ENCODE assay signal across 21 cellular contexts in the genomic region with DNA sequence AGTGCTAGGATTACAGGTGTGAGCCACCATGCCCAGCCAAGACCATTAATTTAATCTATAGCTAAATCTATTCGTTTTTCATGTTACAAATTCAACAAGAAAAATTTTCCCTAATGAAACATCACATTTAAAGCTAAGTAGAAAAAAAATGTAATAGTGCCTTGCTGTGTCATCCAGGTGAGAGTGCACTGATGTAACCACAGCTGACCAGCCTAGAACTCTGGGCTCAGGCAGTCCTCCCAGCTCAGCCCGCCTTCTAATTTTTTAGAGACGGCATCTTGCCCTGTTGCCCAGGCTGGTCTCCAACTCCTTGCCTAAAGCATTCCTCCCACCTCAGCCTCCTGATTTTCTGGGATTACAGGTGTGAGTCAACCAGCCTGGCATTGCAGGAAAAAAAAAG.
DNase-seq lines count a peak whose midpoint lies in the region; ATAC-seq and TF ChIP-seq lines count a peak whose summit lies in the region.
"Had no signal": no experiment of that assay in that cellular context is flagged by ENCODE, and none has a peak within 500 bp of the region (broad histone marks: within the 10 kb centered on the region; RNA-seq: fewer than 3 reads in every experiment).

No MANE protein-coding gene starts in this region.

- 0 out of 2 replicates have a peak overlapping the region, but pooled peaks have one; percentile 26 for H2AFZ ChIP-seq in PC-9
- H2AFZ ChIP-seq: neural progenitor cell had no signal

- peak overlapping the region; percentile 88 for H3K27ac ChIP-seq in PC-9
- H3K27ac ChIP-seq: ascending aorta; BLaER1 treated with 17β-estradiol and CSF1 and Interleukin-3, amounts not matched to agents 10 nM and 100 nM; HL-60; left ventricle myocardium inferior; neural progenitor cell had no signal

- CTCF ChIA-PET in activated naive CD4-positive, alpha-beta T cell treated with anti-CD3 and anti-CD28 coated beads, Interleukin-2, amount 10 ng/mL, durations not matched to agents 7 days and 5 days (lab: Charles Lee): interaction anchor here (1.0 kb wide), 1 partner anchor 9 kb away, joined by 3 read pairs; no protein-coding TSS in a partner anchor
- CTCF ChIA-PET in PC-9 (lab: Charles Lee): no interaction called here

- no peak for TF ChIP-seq CTCF in PC-9 (conservative IDR thresholded peaks at IDR 0.05)

- H3K4me1 Mint-ChIP-seq in activated naive CD4-positive, alpha-beta T cell treated with anti-CD3 and anti-CD28 coated beads, Interleukin-2, amount 10 ng/mL, durations not matched to agents 7 days and 5 days: peaks cover 49% of the 10 kb centered on the region
- peaks cover 40% of the 10 kb centered on the region for H3K4me1 Mint-ChIP-seq in activated naive CD8-positive, alpha-beta T cell treated with anti-CD3 and anti-CD28 coated beads for 36 hours
- H3K4me1 Mint-ChIP-seq in stimulated activated naive CD8-positive, alpha-beta T cell treated with anti-CD3 and anti-CD28 coated beads, Interleukin-15, amount 100 ng/mL, for 72 hours: peaks cover 50% of the 10 kb centered on the region

- intact Hi-C loops in PC-9 (cut with micrococcal nuclease; ENCODE audit: unreplicated experiment): loop anchor here (2.0 kb wide), 1 partner anchor 15 kb away; no protein-coding TSS in a partner anchor

- no peaks in the 10 kb centered on the region for H3K9me2 ChIP-seq in PC-9 (ENCODE audit: insufficient read depth)

- H3K36me3 Mint-ChIP-seq in activated naive CD4-positive, alpha-beta T cell treated with anti-CD3 and anti-CD28 coated beads, Interleukin-2, amount 10 ng/mL, durations not matched to agents 7 days and 5 days: no peaks in the 10 kb centered on the region
- no peaks in the 10 kb centered on the region for H3K36me3 Mint-ChIP-seq in activated naive CD8-positive, alpha-beta T cell treated with anti-CD3 and anti-CD28 coated beads for 36 hours
- H3K36me3 Mint-ChIP-seq: neural progenitor cell had no signal

- H3K4me2 ChIP-seq in PC-9: peak overlapping the region; percentile 45
- H3K4me2 ChIP-seq: BLaER1 treated with 17β-estradiol and CSF1 and Interleukin-3, amounts not matched to agents 10 nM and 100 nM; neural progenitor cell had no signal

- DNase-seq in activated naive CD4-positive, alpha-beta T cell treated with anti-CD3 and anti-CD28 coated beads, Interleukin-2, amount 10 ng/mL, durations not matched to agents 7 days and 5 days: no peak
- no peak for DNase-seq in activated naive CD4-positive, alpha-beta T cell (lab: John Stamatoyannopoulos, UW)
- peak in 1 of 2 experiments; percentile 64 for DNase-seq in PC-9
- no peak for DNase-seq in activated naive CD8-positive, alpha-beta T cell treated with anti-CD3 and anti-CD28 coated beads for 36 hours
- DNase-seq in stimulated activated naive CD8-positive, alpha-beta T cell treated with anti-CD3 and anti-CD28 coated beads, Interleukin-15, amount 100 ng/mL, for 72 hours: no peak
- DNase-seq in GM19240 (ENCODE audit: insufficient read length, low spot score): no peak
- DNase-seq: activated CD4-positive, alpha-beta T cell treated with anti-CD3 and anti-CD28 coated beads for 1 hour; activated gamma-delta T cell treated with Interleukin-2 at 50 U/mL for 16 hours; dermis blood vessel endothelial cell; HCEC 1CT; Kasumi-1; left ventricle myocardium inferior; OCI-M1; posterior cingulate gyrus; Right ventricle myocardium superior had no signal

- no peaks in the 10 kb centered on the region for H3K9me3 ChIP-seq in PC-9 (ENCODE audit: insufficient read depth, low read depth)
- H3K9me3 ChIP-seq: ascending aorta; BLaER1 treated with 17β-estradiol and CSF1 and Interleukin-3, amounts not matched to agents 10 nM and 100 nM; left ventricle myocardium inferior had no signal

- H3K4me3 ChIP-seq in PC-9: no peak overlapping the region
- H3K4me3 ChIP-seq: ascending aorta; BLaER1 treated with 17β-estradiol and CSF1 and Interleukin-3, amounts not matched to agents 10 nM and 100 nM; left ventricle myocardium inferior; neural progenitor cell had no signal

- BruUV-seq in PC-9 (replicated peaks; lab: Mats Ljungman, UMichigan): no TSS peak

- no peaks in the 10 kb centered on the region for H3K9me3 Mint-ChIP-seq in activated naive CD4-positive, alpha-beta T cell treated with anti-CD3 and anti-CD28 coated beads, Interleukin-2, amount 10 ng/mL, durations not matched to agents 7 days and 5 days
- H3K9me3 Mint-ChIP-seq in activated naive CD8-positive, alpha-beta T cell treated with anti-CD3 and anti-CD28 coated beads for 36 hours: no peaks in the 10 kb centered on the region
- no peaks in the 10 kb centered on the region for H3K9me3 Mint-ChIP-seq in stimulated activated naive CD8-positive, alpha-beta T cell treated with anti-CD3 and anti-CD28 coated beads, Interleukin-15, amount 100 ng/mL, for 72 hours
- H3K9me3 Mint-ChIP-seq: neural progenitor cell had no signal

- peaks cover 38% of the 10 kb centered on the region for H3K4me1 ChIP-seq in PC-9 (replicated peaks; ENCODE audit: insufficient read depth)
- H3K4me1 ChIP-seq: ascending aorta, left ventricle myocardium inferior, neural progenitor cell had no signal

- H3K27me3 ChIP-seq in PC-9 (ENCODE audit: insufficient read depth, low read depth): no peaks in the 10 kb centered on the region
- H3K27me3 ChIP-seq: ascending aorta; BLaER1 treated with 17β-estradiol and CSF1 and Interleukin-3, amounts not matched to agents 10 nM and 100 nM had no signal

- no peaks in the 10 kb centered on the region for H3K36me3 ChIP-seq in PC-9 (ENCODE audit: low read depth)
- H3K36me3 ChIP-seq: ascending aorta; BLaER1 treated with 17β-estradiol and CSF1 and Interleukin-3, amounts not matched to agents 10 nM and 100 nM; left ventricle myocardium inferior; neural progenitor cell had no signal

- no peak overlapping the region for H3K4me3 Mint-ChIP-seq in activated naive CD4-positive, alpha-beta T cell treated with anti-CD3 and anti-CD28 coated beads, Interleukin-2, amount 10 ng/mL, durations not matched to agents 7 days and 5 days
- peak overlapping the region; percentile 40 for H3K4me3 Mint-ChIP-seq in activated naive CD8-positive, alpha-beta T cell treated with anti-CD3 and anti-CD28 coated beads for 36 hours
- peak overlapping the region in 1 of 2 donors; percentile 29 for H3K4me3 Mint-ChIP-seq in stimulated activated naive CD8-positive, alpha-beta T cell treated with anti-CD3 and anti-CD28 coated beads, Interleukin-15, amount 100 ng/mL, for 72 hours
- H3K4me3 Mint-ChIP-seq: neural progenitor cell had no signal

- H3K27me3 Mint-ChIP-seq in activated naive CD4-positive, alpha-beta T cell treated with anti-CD3 and anti-CD28 coated beads, Interleukin-2, amount 10 ng/mL, durations not matched to agents 7 days and 5 days: no peaks in the 10 kb centered on the region
- no peaks in the 10 kb centered on the region for H3K27me3 Mint-ChIP-seq in activated naive CD8-positive, alpha-beta T cell treated with anti-CD3 and anti-CD28 coated beads for 36 hours
- no peaks in the 10 kb centered on the region for H3K27me3 Mint-ChIP-seq in stimulated activated naive CD8-positive, alpha-beta T cell treated with anti-CD3 and anti-CD28 coated beads, Interleukin-15, amount 100 ng/mL, for 72 hours

- peaks cover 23% of the 10 kb centered on the region for H3F3A ChIP-seq in PC-9 (ENCODE audit: insufficient read depth, low read depth)

- H3K79me2 ChIP-seq in PC-9 (ENCODE audit: low read depth): no peaks in the 10 kb centered on the region

- POLR2A ChIA-PET in PC-9 (lab: Charles Lee; ENCODE audit: unreplicated experiment): no interaction called here

- no peaks in the 10 kb centered on the region for H4K20me1 ChIP-seq in PC-9 (ENCODE audit: insufficient read depth)
- H4K20me1 ChIP-seq: BLaER1 treated with 17β-estradiol and CSF1 and Interleukin-3, amounts not matched to agents 10 nM and 100 nM had no signal

- peak overlapping the region; percentile 98 for H3K27ac Mint-ChIP-seq in activated naive CD4-positive, alpha-beta T cell treated with anti-CD3 and anti-CD28 coated beads, Interleukin-2, amount 10 ng/mL, durations not matched to agents 7 days and 5 days
- H3K27ac Mint-ChIP-seq in activated naive CD8-positive, alpha-beta T cell treated with anti-CD3 and anti-CD28 coated beads for 36 hours: peak overlapping the region; percentile 84
- H3K27ac Mint-ChIP-seq in stimulated activated naive CD8-positive, alpha-beta T cell treated with anti-CD3 and anti-CD28 coated beads, Interleukin-15, amount 100 ng/mL, for 72 hours: peak overlapping the region; percentile 19 to 52
- H3K27ac Mint-ChIP-seq: neural progenitor cell had no signal

- no peak for ATAC-seq in stimulated activated naive CD8-positive, alpha-beta T cell treated with anti-CD3 and anti-CD28 coated beads, Interleukin-15, amount 100 ng/mL, for 72 hours
- no peak for ATAC-seq in GM19455 (IDR thresholded peaks at IDR 0.05; ENCODE audit: unreplicated experiment)
- ATAC-seq: sciatic nerve had no signal

Comparison
In these comparisons a context has a peak if more than half of its experiments do, and no peak if none do; other contexts are left out.
1. H3K27ac Mint-ChIP-seq: peak in every context shown above with its lines; median percentile 98 in activated naive CD4-positive, alpha-beta T cell treated with anti-CD3 and anti-CD28 coated beads, Interleukin-2, amount 10 ng/mL, durations not matched to agents 7 days and 5 days; 84 in activated naive CD8-positive, alpha-beta T cell treated with anti-CD3 and anti-CD28 coated beads for 36 hours; 36 in stimulated activated naive CD8-positive, alpha-beta T cell treated with anti-CD3 and anti-CD28 coated beads, Interleukin-15, amount 100 ng/mL, for 72 hours.